In the genomic region with DNA sequence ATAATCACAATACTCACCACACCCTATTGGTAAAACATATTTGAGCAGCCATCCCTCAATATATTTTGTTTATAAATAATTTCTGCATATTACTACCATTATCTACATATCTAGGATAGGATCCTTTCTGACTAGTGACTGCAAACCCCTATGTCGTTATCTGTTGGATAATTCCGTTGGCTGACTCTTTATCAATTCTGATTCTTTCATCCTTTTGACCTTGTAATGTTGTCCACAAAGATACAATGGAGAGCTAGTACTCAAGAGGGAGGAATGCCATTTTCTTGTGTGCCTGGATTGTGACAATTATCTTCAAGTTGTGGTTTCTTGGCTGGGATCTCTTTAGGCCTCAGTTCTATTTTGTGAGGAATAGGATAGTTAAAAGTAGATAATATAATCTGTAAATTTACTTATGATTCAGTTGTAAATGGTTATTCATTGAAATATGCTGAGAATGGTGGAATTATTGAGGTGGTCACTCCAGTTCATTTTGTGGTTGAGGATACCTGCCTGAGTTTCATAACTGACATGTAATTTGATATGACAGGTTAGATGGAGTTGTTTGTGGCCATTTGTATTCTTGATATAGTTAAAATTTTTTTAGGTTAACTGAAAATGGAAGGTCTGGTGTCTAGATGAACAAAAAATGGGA, we compare ENCODE assay signal across 1 cellular context.
TF ChIP-seq lines count a peak whose summit lies in the region.

No MANE protein-coding gene starts in this region.

TF ChIP-seq in GM12878, 131 proteins besides CTCF, POLR2A, EP300 and RAD21:
- TF ChIP-seq, protein P1, sequence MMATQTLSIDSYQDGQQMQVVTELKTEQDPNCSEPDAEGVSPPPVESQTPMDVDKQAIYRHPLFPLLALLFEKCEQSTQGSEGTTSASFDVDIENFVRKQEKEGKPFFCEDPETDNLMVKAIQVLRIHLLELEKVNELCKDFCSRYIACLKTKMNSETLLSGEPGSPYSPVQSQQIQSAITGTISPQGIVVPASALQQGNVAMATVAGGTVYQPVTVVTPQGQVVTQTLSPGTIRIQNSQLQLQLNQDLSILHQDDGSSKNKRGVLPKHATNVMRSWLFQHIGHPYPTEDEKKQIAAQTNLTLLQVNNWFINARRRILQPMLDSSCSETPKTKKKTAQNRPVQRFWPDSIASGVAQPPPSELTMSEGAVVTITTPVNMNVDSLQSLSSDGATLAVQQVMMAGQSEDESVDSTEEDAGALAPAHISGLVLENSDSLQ (IDR thresholded peaks at IDR 0.05), result peak; percentile 23; the same call in 1 of the 2 replicates
- no peak for TF ChIP-seq CBFB (IDR thresholded peaks at IDR 0.05; ENCODE audit: low read depth)
- TF ChIP-seq, protein P2, sequence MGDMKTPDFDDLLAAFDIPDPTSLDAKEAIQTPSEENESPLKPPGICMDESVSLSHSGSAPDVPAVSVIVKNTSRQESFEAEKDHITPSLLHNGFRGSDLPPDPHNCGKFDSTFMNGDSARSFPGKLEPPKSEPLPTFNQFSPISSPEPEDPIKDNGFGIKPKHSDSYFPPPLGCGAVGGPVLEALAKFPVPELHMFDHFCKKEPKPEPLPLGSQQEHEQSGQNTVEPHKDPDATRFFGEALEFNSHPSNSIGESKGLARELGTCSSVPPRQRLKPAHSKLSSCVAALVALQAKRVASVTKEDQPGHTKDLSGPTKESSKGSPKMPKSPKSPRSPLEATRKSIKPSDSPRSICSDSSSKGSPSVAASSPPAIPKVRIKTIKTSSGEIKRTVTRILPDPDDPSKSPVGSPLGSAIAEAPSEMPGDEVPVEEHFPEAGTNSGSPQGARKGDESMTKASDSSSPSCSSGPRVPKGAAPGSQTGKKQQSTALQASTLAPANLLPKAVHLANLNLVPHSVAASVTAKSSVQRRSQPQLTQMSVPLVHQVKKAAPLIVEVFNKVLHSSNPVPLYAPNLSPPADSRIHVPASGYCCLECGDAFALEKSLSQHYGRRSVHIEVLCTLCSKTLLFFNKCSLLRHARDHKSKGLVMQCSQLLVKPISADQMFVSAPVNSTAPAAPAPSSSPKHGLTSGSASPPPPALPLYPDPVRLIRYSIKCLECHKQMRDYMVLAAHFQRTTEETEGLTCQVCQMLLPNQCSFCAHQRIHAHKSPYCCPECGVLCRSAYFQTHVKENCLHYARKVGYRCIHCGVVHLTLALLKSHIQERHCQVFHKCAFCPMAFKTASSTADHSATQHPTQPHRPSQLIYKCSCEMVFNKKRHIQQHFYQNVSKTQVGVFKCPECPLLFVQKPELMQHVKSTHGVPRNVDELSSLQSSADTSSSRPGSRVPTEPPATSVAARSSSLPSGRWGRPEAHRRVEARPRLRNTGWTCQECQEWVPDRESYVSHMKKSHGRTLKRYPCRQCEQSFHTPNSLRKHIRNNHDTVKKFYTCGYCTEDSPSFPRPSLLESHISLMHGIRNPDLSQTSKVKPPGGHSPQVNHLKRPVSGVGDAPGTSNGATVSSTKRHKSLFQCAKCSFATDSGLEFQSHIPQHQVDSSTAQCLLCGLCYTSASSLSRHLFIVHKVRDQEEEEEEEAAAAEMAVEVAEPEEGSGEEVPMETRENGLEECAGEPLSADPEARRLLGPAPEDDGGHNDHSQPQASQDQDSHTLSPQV (IDR thresholded peaks at IDR 0.05), result no peak
- TF ChIP-seq RUNX3 (IDR thresholded peaks at IDR 0.05; ENCODE audit: low read length), result peak; percentile 43; the same call in 1 of the 2 replicates
